ENCODE assay signal across 8 cellular contexts in genomic region chr1:2255420-2256369, GRCh38. TPM values are rescaled to one million over a fixed set of nuclear protein-coding genes. Genes with fewer than 3 reads are reported as not detected.
DNase-seq lines count a peak whose midpoint lies in the region; ATAC-seq and TF ChIP-seq lines count a peak whose summit lies in the region.

No MANE protein-coding gene starts in this region.

- peaks cover 35% of the 10 kb centered on the region for H3K9me3 ChIP-seq in AG04450 (ENCODE audit: control insufficient read depth, insufficient read depth, low read length)
- peaks cover 4 to 11% of the 10 kb centered on the region in 2 donors for H3K9me3 ChIP-seq in duodenal mucosa (ENCODE audit: control insufficient read depth in 1 of 2, low read length in 2 of 2)
- peaks cover 10% of the 10 kb centered on the region for H3K9me3 ChIP-seq in neutrophil
- no peaks in the 10 kb centered on the region for H3K9me3 ChIP-seq in uterus

- peaks cover 23% of the 10 kb centered on the region for H3K9me3 Mint-ChIP-seq in activated CD4-positive, alpha-beta T cell treated with anti-CD3 and anti-CD28 coated beads, Interleukin-2, amount 10 ng/mL, durations not matched to agents 24 days and 14 days

- peaks cover 51% of the 10 kb centered on the region for H3K36me3 Mint-ChIP-seq in activated CD4-positive, alpha-beta T cell treated with anti-CD3 and anti-CD28 coated beads, Interleukin-2, amount 10 ng/mL, durations not matched to agents 24 days and 14 days (ENCODE audit: low read depth)

- CTCF ChIA-PET in AG04450 (lab: Charles Lee) (interaction anchor here (1.7 kb wide), 1 partner anchor 127 kb away, joined by 4 read pairs; no protein-coding TSS in a partner anchor), GM10248 (lab: Yijun Ruan, JAX) (interaction anchor here (1.4 kb wide), 1 partner anchor 18 kb away, joined by 3 read pairs; no protein-coding TSS in a partner anchor)

- no peak for TF ChIP-seq CTCF in AG04450 (IDR thresholded peaks at IDR 0.05; ENCODE audit: low read depth, low read length)
- no peak for TF ChIP-seq CTCF in neutrophil (IDR thresholded peaks at IDR 0.05)
- no peak for TF ChIP-seq CTCF in uterus (IDR thresholded peaks at IDR 0.05)
- no peak for TF ChIP-seq CTCF in GM10248 (IDR thresholded peaks at IDR 0.05; ENCODE audit: control extremely low read depth, extremely low read depth, low read depth, missing control alignments)

- peaks cover 33% of the 10 kb centered on the region for H3K4me1 Mint-ChIP-seq in activated CD4-positive, alpha-beta T cell treated with anti-CD3 and anti-CD28 coated beads, Interleukin-2, amount 10 ng/mL, durations not matched to agents 24 days and 14 days

- POLR2A ChIA-PET in AG04450 (lab: Yijun Ruan, JAX) (interaction anchor here (0.6 to 1.4 kb wide), 4 partner anchors 25 to 136 kb away, joined by 3 to 5 read pairs (median 4); partner anchors contain the start of genes MORN1 and RER1), GM10248 (lab: Yijun Ruan, JAX) (no interaction called here)

- H3K27ac ChIP-seq in AG04450 (ENCODE audit: low read depth, low read length): peak overlapping the region; percentile 70
- H3K27ac ChIP-seq in duodenal mucosa (ENCODE audit: low read depth, low read length): peak overlapping the region; percentile 78
- peak overlapping the region; percentile 88 for H3K27ac ChIP-seq in neutrophil
- peak overlapping the region; percentile 32 to 50 for H3K27ac ChIP-seq in uterus

- no peak overlapping the region for H3K27ac Mint-ChIP-seq in activated CD4-positive, alpha-beta T cell treated with anti-CD3 and anti-CD28 coated beads, Interleukin-2, amount 10 ng/mL, durations not matched to agents 24 days and 14 days

- H3K27me3 ChIP-seq in AG04450 (ENCODE audit: control insufficient read depth, insufficient read depth, low read length) (no peaks in the 10 kb centered on the region), duodenal mucosa (ENCODE audit: control insufficient read depth in 1 of 2, insufficient read depth in 2 of 2, low read length in 2 of 2) (no peaks in the 10 kb centered on the region), neutrophil (no peaks in the 10 kb centered on the region), uterus (no peaks in the 10 kb centered on the region)

- H3K4me3 Mint-ChIP-seq in activated CD4-positive, alpha-beta T cell treated with anti-CD3 and anti-CD28 coated beads, Interleukin-2, amount 10 ng/mL, durations not matched to agents 24 days and 14 days: no peak overlapping the region

- intact Hi-C loops in activated CD4-positive, alpha-beta T cell treated with anti-CD3 and anti-CD28 coated beads, Interleukin-2, amount 10 ng/mL, durations not matched to agents 24 days and 14 days (cut with micrococcal nuclease): loop anchor here (1.0 kb wide), 1 partner anchor 21 kb away; no protein-coding TSS in a partner anchor
- intact Hi-C loops in uterus (cut with DNase I; ENCODE audit: low total_unique reads): no loop called here

- peak; percentile 49 for ATAC-seq in GM21360 (IDR thresholded peaks at IDR 0.05; ENCODE audit: unreplicated experiment)

- H3K4me3 ChIP-seq in AG04450 (ENCODE audit: low read depth, low read length): no peak overlapping the region
- H3K4me3 ChIP-seq in duodenal mucosa (ENCODE audit: low read depth in 1 of 2, low read length in 2 of 2): no peak overlapping the region
- peak overlapping the region in 1 of 2 experiments; percentile 13 for H3K4me3 ChIP-seq in neutrophil (ENCODE audit: low read depth in 1 of 2, low read length in 1 of 2)
- no peak overlapping the region for H3K4me3 ChIP-seq in uterus

- no peak overlapping the region for H3K9ac ChIP-seq in duodenal mucosa (ENCODE audit: low read depth in 1 of 2, low read length in 2 of 2)

- no peaks in the 10 kb centered on the region for H3K27me3 Mint-ChIP-seq in activated CD4-positive, alpha-beta T cell treated with anti-CD3 and anti-CD28 coated beads, Interleukin-2, amount 10 ng/mL, durations not matched to agents 24 days and 14 days

- H3K4me1 ChIP-seq in duodenal mucosa (ENCODE audit: control insufficient read depth in 1 of 2, insufficient read depth in 2 of 2, low read length in 2 of 2): peaks cover 27 to 57% of the 10 kb centered on the region in 2 donors
- peaks cover 27 to 43% of the 10 kb centered on the region in 2 experiments for H3K4me1 ChIP-seq in neutrophil (ENCODE audit: control insufficient read depth in 1 of 2, insufficient read depth in 1 of 2, low read depth in 1 of 2, low read length in 1 of 2)
- H3K4me1 ChIP-seq in uterus: peaks cover 6 to 18% of the 10 kb centered on the region in 2 donors

- peaks cover 4 to 12% of the 10 kb centered on the region in 2 donors for H3K36me3 ChIP-seq in duodenal mucosa (ENCODE audit: control insufficient read depth in 1 of 2, insufficient read depth in 2 of 2, low read length in 2 of 2)
- no peaks in the 10 kb centered on the region for H3K36me3 ChIP-seq in neutrophil
- no peaks in the 10 kb centered on the region for H3K36me3 ChIP-seq in uterus

- DNase-seq in AG04450 (ENCODE audit: low read depth, low spot score) (no peak), NAMALWA (ENCODE audit: low spot score) (peak; percentile 98), uterus (no peak), GM10248 (ENCODE audit: extremely low spot score) (no peak)
- DNase-seq in activated CD4-positive, alpha-beta T cell treated with anti-CD3 and anti-CD28 coated beads, Interleukin-2, amount 10 ng/mL, durations not matched to agents 24 days and 14 days: peak; percentile 94

- TF ChIP-seq POLR2A in uterus (IDR thresholded peaks at IDR 0.05): no peak

RNA-seq across cellular contexts. Expression of gene SKI, which starts 27.6 kb away (rescaled TPM):
- polyA plus RNA-seq in AG04450 (2011; rRNA removed): 6.7 and 9.0 TPM in 2 replicates
- polyA minus RNA-seq in AG04450 (2011; rRNA and poly(A)+ RNA removed): 6.7 and 9.0 TPM in 2 replicates
- total RNA-seq in activated CD4-positive, alpha-beta T cell treated with anti-CD3 and anti-CD28 coated beads, Interleukin-2, amount 10 ng/mL, durations not matched to agents 24 days and 14 days: 40.7 and 41.1 TPM in 2 replicates
- 100 to 1,000 TPM in 1 of 4 donors, 10 to 100 TPM in 3; 22.8 to 148 (median 34.9) TPM for total RNA-seq in uterus

Comparison
In these comparisons a context has a peak if more than half of its experiments do, and no peak if none do; other contexts are left out.
1. DNase-seq: peak in NAMALWA (single experiment) and activated CD4-positive, alpha-beta T cell treated with anti-CD3 and anti-CD28 coated beads, Interleukin-2, amount 10 ng/mL, durations not matched to agents 24 days and 14 days (single experiment); none in AG04450 (single experiment), uterus (0 of 2) and GM10248 (single experiment).
2. Peak in every context shown above with its lines, with median percentiles within 50 percentile points of each other: H3K27ac ChIP-seq.